Comparison of ENCODE assay signal across 13 cellular contexts in the genomic region with DNA sequence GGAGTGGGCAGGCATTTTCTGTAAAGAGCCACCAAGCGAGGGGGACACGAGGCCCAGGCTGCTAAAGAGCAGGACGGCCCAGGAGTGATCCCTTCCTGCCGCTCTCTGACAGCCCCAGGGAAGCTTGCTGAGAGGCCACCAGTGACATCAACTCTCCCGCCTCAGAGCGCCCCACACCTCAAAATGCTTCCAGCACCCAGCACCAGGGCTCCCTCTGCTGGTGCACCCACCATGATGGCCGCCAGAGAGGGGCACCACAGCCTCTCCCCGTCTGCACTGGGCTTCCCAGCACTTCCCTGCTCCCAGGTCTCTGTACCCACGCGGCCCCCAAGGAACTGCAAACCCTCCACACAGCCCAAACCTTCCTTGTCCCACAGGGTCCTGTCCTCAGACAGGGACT. TPM values are rescaled to one million over a fixed set of nuclear protein-coding genes. Genes with fewer than 3 reads are reported as not detected.
A peak's percentile ranks its signal among the peaks of the same experiment; 100 is the strongest.
DNase-seq lines count a peak whose midpoint lies in the region; ATAC-seq, FAIRE-seq and TF ChIP-seq lines count a peak whose summit lies in the region.
"Had no signal": no experiment of that assay in that cellular context is flagged by ENCODE, and none has a peak within 500 bp of the region (broad histone marks: within the 10 kb centered on the region; RNA-seq: fewer than 3 reads in every experiment).

No MANE protein-coding gene starts in this region.

- H3K36me3 Mint-ChIP-seq in stimulated activated naive B cell treated with anti-CD40 and anti-IgM and Interleukin-4, amounts not matched to agents 10 μg/mL and 1 μg/mL and 100 μg/mL, for 72 hours: peaks cover 33 to 47% of the 10 kb centered on the region in 2 donors
- peaks cover 73% of the 10 kb centered on the region for H3K36me3 Mint-ChIP-seq in effector memory CD8-positive, alpha-beta T cell (ENCODE audit: insufficient read depth)

- no peak for TF ChIP-seq POLR2A in GM12891 (IDR thresholded peaks at IDR 0.05; ENCODE audit: low read depth, low read length)

- H3K27me3 ChIP-seq in cardiac muscle cell: no peaks in the 10 kb centered on the region

- no peak overlapping the region for H3K4me3 Mint-ChIP-seq in stimulated activated naive B cell treated with anti-CD40 and anti-IgM and Interleukin-4, amounts not matched to agents 10 μg/mL and 1 μg/mL and 100 μg/mL, for 72 hours
- peak overlapping the region in 1 of 2 donors; percentile 12 for H3K4me3 Mint-ChIP-seq in effector memory CD8-positive, alpha-beta T cell

- peaks cover 5 to 6% of the 10 kb centered on the region in 2 donors for H3K9me3 Mint-ChIP-seq in stimulated activated naive B cell treated with anti-CD40 and anti-IgM and Interleukin-4, amounts not matched to agents 10 μg/mL and 1 μg/mL and 100 μg/mL, for 72 hours
- H3K9me3 Mint-ChIP-seq in effector memory CD8-positive, alpha-beta T cell: peaks cover 0 to 5% of the 10 kb centered on the region in 2 donors

- H3K4me3 ChIP-seq in cardiac muscle cell: no peak overlapping the region
- H3K4me3 ChIP-seq: lung, skin epidermis had no signal

- no peak for FAIRE-seq in GM12891 (lab: Jason Lieb, UNC)

- H3K27ac Mint-ChIP-seq in stimulated activated naive B cell treated with anti-CD40 and anti-IgM and Interleukin-4, amounts not matched to agents 10 μg/mL and 1 μg/mL and 100 μg/mL, for 72 hours: peak overlapping the region; percentile 34
- peak overlapping the region in 1 of 2 donors; percentile 88 for H3K27ac Mint-ChIP-seq in effector memory CD8-positive, alpha-beta T cell

- ATAC-seq in Right ventricle myocardium inferior: no peak
- ATAC-seq in stimulated activated naive B cell treated with anti-CD40 and anti-IgM and Interleukin-4, amounts not matched to agents 10 μg/mL and 1 μg/mL and 100 μg/mL, for 72 hours (replicated peaks): no peak
- ATAC-seq in HG03159 (IDR thresholded peaks at IDR 0.05; ENCODE audit: unreplicated experiment): no peak
- ATAC-seq in effector memory CD8-positive, alpha-beta T cell (replicated peaks): no peak

- DNase-seq in cardiac muscle cell (ENCODE audit: low read depth in 1 of 2, low spot score in 1 of 2) (peak; percentile 10 to 13), Right ventricle myocardium inferior (ENCODE audit: missing footprints) (no peak), NAMALWA (ENCODE audit: low spot score) (peak; percentile 44), dermis blood vessel endothelial cell (peak; percentile 32), GM12891 (ENCODE audit: insufficient read length, low spot score) (no peak)
- DNase-seq in stimulated activated naive B cell treated with anti-CD40 and anti-IgM and Interleukin-4, amounts not matched to agents 10 μg/mL and 1 μg/mL and 100 μg/mL, for 72 hours: no peak
- no peak for DNase-seq in effector memory CD8-positive, alpha-beta T cell
- DNase-seq: activated naive CD4-positive, alpha-beta T cell treated with Interleukin-2 at 50 U/mL for 16 hours; Calu3; NCI-H1694 had no signal

- H3K4me1 ChIP-seq in cardiac muscle cell (ENCODE audit: low read depth): no peaks in the 10 kb centered on the region

- no peak overlapping the region for H3K27ac ChIP-seq in cardiac muscle cell
- H3K27ac ChIP-seq: skin epidermis had no signal

- H3K4me1 Mint-ChIP-seq in stimulated activated naive B cell treated with anti-CD40 and anti-IgM and Interleukin-4, amounts not matched to agents 10 μg/mL and 1 μg/mL and 100 μg/mL, for 72 hours: no peaks in the 10 kb centered on the region
- no peaks in the 10 kb centered on the region for H3K4me1 Mint-ChIP-seq in effector memory CD8-positive, alpha-beta T cell (ENCODE audit: low read depth in 2 of 2)

- peak; percentile 21 for TF ChIP-seq CTCF in cardiac muscle cell (IDR thresholded peaks at IDR 0.05; ENCODE audit: low read depth, low read length)

- no peaks in the 10 kb centered on the region for H3K9me3 ChIP-seq in cardiac muscle cell (ENCODE audit: low read depth)

- H3K36me3 ChIP-seq in cardiac muscle cell: no peaks in the 10 kb centered on the region

- no peaks in the 10 kb centered on the region for H3K27me3 Mint-ChIP-seq in stimulated activated naive B cell treated with anti-CD40 and anti-IgM and Interleukin-4, amounts not matched to agents 10 μg/mL and 1 μg/mL and 100 μg/mL, for 72 hours
- H3K27me3 Mint-ChIP-seq in effector memory CD8-positive, alpha-beta T cell: no peaks in the 10 kb centered on the region

- intact Hi-C loops in Right ventricle myocardium inferior (cut with DNase I): no loop called here

TF ChIP-seq in GM12891, 5 proteins besides CTCF, POLR2A, EP300 and RAD21:
- TF ChIP-seq POU2F2 (IDR thresholded peaks at IDR 0.05; ENCODE audit: low read depth, low read length): no peak
- no peak for TF ChIP-seq POLR2AphosphoS5 (IDR thresholded peaks at IDR 0.05; ENCODE audit: low read depth, low read length)
- no peak for TF ChIP-seq SPI1 (IDR thresholded peaks at IDR 0.05; ENCODE audit: low read depth, low read length)
- no peak for TF ChIP-seq PAX5 (IDR thresholded peaks at IDR 0.05; ENCODE audit: insufficient read depth, low read length, severe bottlenecking)
- no peak for TF ChIP-seq TAF1 (IDR thresholded peaks at IDR 0.05; ENCODE audit: low read depth, low read length)

RNA-seq across cellular contexts. Expression of a gene that starts 40.4 kb away (rescaled TPM):
- 88.6 and 144 TPM in 2 replicates for total RNA-seq in cardiac muscle cell
- 59.8 and 63.8 TPM in 2 replicates for polyA plus RNA-seq in cardiac muscle cell
- total RNA-seq in Right ventricle myocardium inferior: 29.3 TPM
- total RNA-seq in dermis blood vessel endothelial cell: 76.1 and 93.5 TPM in 2 replicates
- 49.8 TPM for polyA plus RNA-seq in GM12891 (2012; ENCODE audit: low read depth, missing spikeins)

RNA-seq across cellular contexts. Expression of a gene that starts 40.5 kb away (rescaled TPM):
- total RNA-seq in cardiac muscle cell (31.6 and 36.4 TPM in 2 replicates), Right ventricle myocardium inferior (17.4 TPM), dermis blood vessel endothelial cell (12.6 and 13.5 TPM in 2 replicates)
- 28.3 and 35.1 TPM in 2 replicates for polyA plus RNA-seq in cardiac muscle cell
- polyA plus RNA-seq in GM12891 (2012; ENCODE audit: low read depth, missing spikeins): 20.5 TPM

Comparison
In these comparisons a context has a peak if more than half of its experiments do, and no peak if none do; other contexts are left out.
1. DNase-seq: peak in cardiac muscle cell (2 of 2), NAMALWA (single experiment) and dermis blood vessel endothelial cell (single experiment); none in Right ventricle myocardium inferior (single experiment), stimulated activated naive B cell treated with anti-CD40 and anti-IgM and Interleukin-4, amounts not matched to agents 10 μg/mL and 1 μg/mL and 100 μg/mL, for 72 hours (single experiment), GM12891 (single experiment) and effector memory CD8-positive, alpha-beta T cell (0 of 3).